ENCODE assay signal across 14 cellular contexts in the genomic region with DNA sequence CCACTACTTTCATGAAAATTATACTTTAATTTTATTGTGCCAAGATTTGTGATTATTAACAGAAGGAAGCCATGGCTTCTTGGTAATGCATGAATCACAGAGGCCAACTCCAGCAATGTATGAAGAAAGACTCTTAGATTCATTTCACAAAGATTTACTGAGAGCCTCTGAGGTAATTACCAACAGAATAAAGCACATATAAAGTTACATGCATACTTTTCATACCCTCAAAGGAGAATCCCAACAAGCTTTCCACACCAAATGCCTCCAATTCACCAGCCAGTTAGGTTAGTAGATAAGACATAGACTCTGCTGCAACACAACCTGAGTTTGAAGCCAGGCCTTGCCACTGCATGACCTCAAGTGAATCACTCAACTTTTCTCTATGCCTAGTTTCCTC. TPM values are rescaled to one million over a fixed set of nuclear protein-coding genes. Genes with fewer than 3 reads are reported as not detected.
DNase-seq lines count a peak whose midpoint lies in the region; ATAC-seq and TF ChIP-seq lines count a peak whose summit lies in the region.
"Had no signal": no experiment of that assay in that cellular context is flagged by ENCODE, and none has a peak within 500 bp of the region (broad histone marks: within the 10 kb centered on the region; RNA-seq: fewer than 3 reads in every experiment).

No MANE protein-coding gene starts in this region.

- H3K36me3 ChIP-seq in CD8-positive, alpha-beta memory T cell (ENCODE audit: insufficient read depth, low read length) = no peaks in the 10 kb centered on the region
- no peaks in the 10 kb centered on the region for H3K36me3 ChIP-seq in neural progenitor cell
- H3K36me3 ChIP-seq: ovary had no signal

- no peak overlapping the region for H3K4me2 ChIP-seq in neural progenitor cell

- no peaks in the 10 kb centered on the region for H3K9me3 ChIP-seq in CD8-positive, alpha-beta memory T cell (ENCODE audit: low read length)
- no peaks in the 10 kb centered on the region for H3K9me3 ChIP-seq in neural progenitor cell (ENCODE audit: low read depth)
- H3K9me3 ChIP-seq: ovary had no signal

- H2AFZ ChIP-seq in neural progenitor cell (replicated peaks) = no peak overlapping the region

- ATAC-seq in WTC11 = no peak
- ATAC-seq in GM19351 (IDR thresholded peaks at IDR 0.05; ENCODE audit: unreplicated experiment) = no peak
- ATAC-seq in HG03159 (IDR thresholded peaks at IDR 0.05; ENCODE audit: unreplicated experiment) = no peak

- no peaks in the 10 kb centered on the region for H3K27me3 Mint-ChIP-seq in CD8-positive, alpha-beta memory T cell
- H3K27me3 Mint-ChIP-seq in WTC11 (ENCODE audit: low read depth) = no peaks in the 10 kb centered on the region
- no peaks in the 10 kb centered on the region for H3K27me3 Mint-ChIP-seq in neural progenitor cell (ENCODE audit: insufficient read depth, low read depth)

- no peaks in the 10 kb centered on the region for H3K9me3 Mint-ChIP-seq in CD8-positive, alpha-beta memory T cell
- H3K9me3 Mint-ChIP-seq in WTC11 = no peaks in the 10 kb centered on the region
- H3K9me3 Mint-ChIP-seq in neural progenitor cell = no peaks in the 10 kb centered on the region
- H3K9me3 Mint-ChIP-seq: H9 had no signal

- peak overlapping the region in 5 of 8 donors; percentile 14 to 83 (median 32) for H3K27ac Mint-ChIP-seq in CD8-positive, alpha-beta memory T cell
- H3K27ac Mint-ChIP-seq in WTC11 (peak overlapping the region; percentile 9; the same call in 1 of the 2 replicates), neural progenitor cell (no peak overlapping the region)
- H3K27ac Mint-ChIP-seq: H9 had no signal

- H3K27me3 ChIP-seq in CD8-positive, alpha-beta memory T cell (ENCODE audit: insufficient read depth, low read length, poor library complexity, severe bottlenecking) = no peaks in the 10 kb centered on the region
- H3K27me3 ChIP-seq in neural progenitor cell = no peaks in the 10 kb centered on the region

- H4K20me1 ChIP-seq in neural progenitor cell (ENCODE audit: low read depth) = no peaks in the 10 kb centered on the region

- no peak overlapping the region for H3K4me3 ChIP-seq in AG04449 (ENCODE audit: low read depth, low read length)
- H3K4me3 ChIP-seq in CD8-positive, alpha-beta memory T cell (ENCODE audit: low read length) = no peak overlapping the region
- no peak overlapping the region for H3K4me3 ChIP-seq in neural progenitor cell
- H3K4me3 ChIP-seq: ovary had no signal

- no peak for TF ChIP-seq CTCF in AG04449 (IDR thresholded peaks at IDR 0.05; ENCODE audit: insufficient read depth, low read length, missing control alignments)
- no peak for TF ChIP-seq CTCF in WTC11 (IDR thresholded peaks at IDR 0.05)
- no peak for TF ChIP-seq CTCF in neural progenitor cell (IDR thresholded peaks at IDR 0.05)

- peaks cover 37 to 56% (median 51%) of the 10 kb centered on the region in 3 donors for H3K4me1 Mint-ChIP-seq in CD8-positive, alpha-beta memory T cell
- H3K4me1 Mint-ChIP-seq in WTC11 = 0 out of 2 replicates have a peak, but pooled peaks cover 3% of the 10 kb centered on the region
- no peaks in the 10 kb centered on the region for H3K4me1 Mint-ChIP-seq in neural progenitor cell

- no peak overlapping the region for H3K9ac ChIP-seq in neural progenitor cell

- no peak overlapping the region for H3K27ac ChIP-seq in CD8-positive, alpha-beta memory T cell (ENCODE audit: low read depth, low read length)
- H3K27ac ChIP-seq in neural progenitor cell = no peak overlapping the region
- H3K27ac ChIP-seq: ovary had no signal

- peaks cover 39% of the 10 kb centered on the region for H3K4me1 ChIP-seq in CD8-positive, alpha-beta memory T cell (ENCODE audit: insufficient read depth, low read length)
- H3K4me1 ChIP-seq in neural progenitor cell = no peaks in the 10 kb centered on the region

- CTCF ChIA-PET in AG04449 (lab: Yijun Ruan, JAX) = no interaction called here
- CTCF ChIA-PET in CD8-positive, alpha-beta memory T cell (lab: Charles Lee) = no interaction called here
- CTCF ChIA-PET in WTC11 (lab: Charles Lee) = interaction anchor here (1.9 kb wide), 1 partner anchor 10 kb away, joined by 7 read pairs; no protein-coding TSS in a partner anchor

- H3K79me2 ChIP-seq in neural progenitor cell (ENCODE audit: low read depth) = peaks cover 6% of the 10 kb centered on the region

- peaks cover 0 to 15% (median 8%) of the 10 kb centered on the region in 3 donors for H3K36me3 Mint-ChIP-seq in CD8-positive, alpha-beta memory T cell
- no peaks in the 10 kb centered on the region for H3K36me3 Mint-ChIP-seq in WTC11
- H3K36me3 Mint-ChIP-seq in neural progenitor cell = peaks cover 2% of the 10 kb centered on the region

- DNase-seq in AG04449 (ENCODE audit: low read depth, low spot score) (peak; percentile 71), WTC11 (ENCODE audit: low spot score) (no peak), fibroblast of gingiva (ENCODE audit: low read depth) (peak; percentile 88), NCI-H1694 treated with DMSO at 0.1 percent for 48 hours (lab: John Stamatoyannopoulos, UW) (no peak), neural progenitor cell (ENCODE audit: low spot score) (no peak)
- no peak for DNase-seq in CD8-positive, alpha-beta memory T cell
- DNase-seq: activated CD4-positive, CD25-positive, alpha-beta regulatory T cell; COR-L47; H9; NCI-H1092 treated with DMSO at 0.1 percent for 48 hours; ovary; SHP77 had no signal

- no peaks in the 10 kb centered on the region for H3F3A ChIP-seq in neural progenitor cell (ENCODE audit: low read depth)

- no peak overlapping the region for H3K4me3 Mint-ChIP-seq in CD8-positive, alpha-beta memory T cell
- H3K4me3 Mint-ChIP-seq in WTC11 (no peak overlapping the region), neural progenitor cell (no peak overlapping the region)
- H3K4me3 Mint-ChIP-seq: H9 had no signal

- POLR2A ChIA-PET in AG04449 (lab: Yijun Ruan, JAX) = no interaction called here
- POLR2A ChIA-PET in CD8-positive, alpha-beta memory T cell (lab: Charles Lee) = no interaction called here
- POLR2A ChIA-PET in WTC11 (lab: Charles Lee) = no interaction called here

TF ChIP-seq in WTC11, 78 proteins besides CTCF, POLR2A, EP300 and RAD21:
- TF ChIP-seq TCF7 (CRISPR knock-in tag; IDR thresholded peaks at IDR 0.05; ENCODE audit: low read depth) (no peak), SMAD3 (CRISPR knock-in tag; IDR thresholded peaks at IDR 0.05; ENCODE audit: borderline replicate concordance) (no peak)
TF ChIP-seq in WTC11: peak in this region for 0.

RNA-seq across cellular contexts. Expression of gene HBS1L, which starts 41.9 kb away (rescaled TPM):
- 100 to 1,000 TPM; 145 to 147 TPM for total RNA-seq in CD8-positive, alpha-beta memory T cell
- polyA plus RNA-seq in CD8-positive, alpha-beta memory T cell = 45.6 TPM
- 86.0 to 95.4 TPM (median 91.0 TPM) in 3 replicates for total RNA-seq in WTC11 (2021)
- 149 and 215 TPM in 2 replicates for total RNA-seq in neural progenitor cell (ENCODE audit: low replicate concordance)

Comparison
In these comparisons a context has a peak if more than half of its experiments do, and no peak if none do; other contexts are left out.
1. DNase-seq: peak in AG04449 (single experiment) and fibroblast of gingiva (single experiment); none in CD8-positive, alpha-beta memory T cell (0 of 5), WTC11 (single experiment), NCI-H1694 treated with DMSO at 0.1 percent for 48 hours (single experiment) and neural progenitor cell (single experiment).